8 cellular contexts compared by ENCODE assay signal in genomic region chr11:108121274-108122155, GRCh38. TPM values are rescaled to one million over a fixed set of nuclear protein-coding genes. Genes with fewer than 3 reads are reported as not detected.
DNase-seq lines count a peak whose midpoint lies in the region; ATAC-seq and TF ChIP-seq lines count a peak whose summit lies in the region.

Gene ACAT1 (plus strand): TSS chr11:108121567. CDS start chr11:108121607, 40 bp downstream.

- intact Hi-C loops in IMR-90 (cut with micrococcal nuclease) = loop anchor here (1.0 to 5.0 kb wide), 3 partner anchors 101 to 1816 kb away; partner anchors contain the start of genes ATM and NPAT

- dilution Hi-C loops in IMR-90 (cut with HindIII; ENCODE audit: low sequenced_read_pairs, unreplicated experiment) = no loop called here

- TF ChIP-seq POLR2A in IMR-90 (IDR thresholded peaks at IDR 0.05; ENCODE audit: low read depth, low read length) = peak; percentile 83

- H3K27ac ChIP-seq in IMR-90 (ENCODE audit: insufficient read depth, low read length) = peak within 1 kb of the TSS; percentile 70
- no peak within 1 kb of the TSS for H3K27ac ChIP-seq in epithelial cell of prostate

- 0 out of 3 replicates have a peak within 1 kb of the TSS, but pooled peaks have one; percentile 12 for H2BK15ac ChIP-seq in IMR-90 (ENCODE audit: low read depth, low read length)

- ATAC-seq in GM21528 (IDR thresholded peaks at IDR 0.05; ENCODE audit: low FRiP score, unreplicated experiment) (peak; percentile 96), IMR-90 (ENCODE audit: low read depth) (peak; percentile 98)

- H3K4me3 ChIP-seq in IMR-90 (ENCODE audit: insufficient read depth, low read depth, low read length) = peak within 1 kb of the TSS; percentile 86

- H4K5ac ChIP-seq in IMR-90 (ENCODE audit: low read depth, low read length) = peak within 1 kb of the TSS; percentile 75

- TF ChIP-seq CTCF in IMR-90 (conservative IDR thresholded peaks at IDR 0.05; ENCODE audit: low read depth, low read length) = peak; percentile 18; the same call in 1 of the 2 replicates

- H3K79me1 ChIP-seq in IMR-90 (ENCODE audit: low read depth in 1 of 2, low read length in 2 of 2) = peaks cover 16 to 41% of the 10 kb centered on the region in 2 experiments; a peak in 3 of 4 replicates

- no peaks in the 10 kb centered on the region for H3K9me3 ChIP-seq in IMR-90 (ENCODE audit: control insufficient read depth, insufficient read depth, low read length)

- no TSS peak for BruUV-seq in IMR-90 (replicated peaks; lab: Mats Ljungman, UMichigan)

- peak within 1 kb of the TSS; percentile 20; the same call in 1 of the 2 replicates for H3K56ac ChIP-seq in IMR-90 (ENCODE audit: extremely low read depth, insufficient read depth, low read length)

- H2BK20ac ChIP-seq in IMR-90 (ENCODE audit: low read depth, low read length) = no peak within 1 kb of the TSS

- in situ Hi-C loops in IMR-90 (cut with MboI; ENCODE audit: low sequenced_read_pairs) = no loop called here

- peak within 1 kb of the TSS; percentile 44 to 83 for H4K8ac ChIP-seq in IMR-90 (ENCODE audit: low read depth in 2 of 2, low read length in 2 of 2)

- peak within 1 kb of the TSS; percentile 95 for H3K4me2 ChIP-seq in IMR-90 (ENCODE audit: low read depth, low read length)

- H3K4me1 ChIP-seq in IMR-90 (ENCODE audit: control insufficient read depth, insufficient read depth, low read length) = peaks cover 3% of the 10 kb centered on the region

- H3K9me1 ChIP-seq in IMR-90 (ENCODE audit: insufficient read depth, low read length) = peaks cover 15% of the 10 kb centered on the region

- CTCF ChIA-PET in IMR-90 (lab: Yijun Ruan, JAX) = interaction anchor here (0.7 kb wide), 1 partner anchor 362 kb away, joined by 3 read pairs; no protein-coding TSS in a partner anchor

- H3K23ac ChIP-seq in IMR-90 (ENCODE audit: low read depth, low read length) = peak within 1 kb of the TSS; percentile 84; the same call in 1 of the 2 replicates

- H3K9ac ChIP-seq in IMR-90 (ENCODE audit: low read depth, low read length) = peak within 1 kb of the TSS; percentile 79

- POLR2A ChIA-PET in IMR-90 (lab: Charles Lee; ENCODE audit: unreplicated experiment) = no interaction called here

- TF ChIP-seq RAD21 in IMR-90 (IDR thresholded peaks at IDR 0.05; ENCODE audit: low read length) = no peak

- H3K36me3 ChIP-seq in IMR-90 (ENCODE audit: control insufficient read depth, insufficient read depth, low read length) = no peaks in the 10 kb centered on the region

- H3K18ac ChIP-seq in IMR-90 (ENCODE audit: low read depth, low read length) = peak within 1 kb of the TSS; percentile 46; the same call in 1 of the 2 replicates

- peak within 1 kb of the TSS; percentile 80 for H2AK9ac ChIP-seq in IMR-90 (replicated peaks; ENCODE audit: low read depth, low read length, poor library complexity)

- peak within 1 kb of the TSS; percentile 54 for H3K4ac ChIP-seq in IMR-90 (ENCODE audit: low read depth, low read length)

- H3K14ac ChIP-seq in IMR-90 (replicated peaks; ENCODE audit: low read depth, low read length) = peak within 1 kb of the TSS; percentile 51; the same call in 1 of the 2 replicates

- DNase-seq in DMS153 (lab: John Stamatoyannopoulos, UW) (peak; percentile 85), IMR-90 (peak; percentile 82), OCI-M1 (lab: John Stamatoyannopoulos, UW) (peak; percentile 85), activated T-cell treated with anti-CD3 and anti-CD28 coated beads for 4 hours (peak; percentile 93), epithelial cell of prostate (ENCODE audit: low read depth, low spot score) (peak; percentile 39), mucosa of gallbladder (ENCODE audit: low spot score) (peak; percentile 95)
- peak; percentile 99 for DNase-seq in stimulated activated CD8-positive, alpha-beta memory T cell treated with anti-CD3 and anti-CD28 coated beads, Interleukin-4, amount 100 ng/mL, for 48 hours

- peaks cover 4% of the 10 kb centered on the region; the same call in 1 of the 2 replicates for H4K20me1 ChIP-seq in IMR-90 (ENCODE audit: insufficient read depth, low read length)

- peak within 1 kb of the TSS; percentile 90 for H2AFZ ChIP-seq in IMR-90 (replicated peaks; ENCODE audit: low read length, poor library complexity)

- H2AK5ac ChIP-seq in IMR-90 (ENCODE audit: low read depth, low read length) = no peak within 1 kb of the TSS; the same call in none of the 2 replicates

- no peaks in the 10 kb centered on the region for H3K27me3 ChIP-seq in IMR-90 (ENCODE audit: control insufficient read depth, insufficient read depth, low read length)

- no peak within 1 kb of the TSS; the same call in none of the 2 replicates for H4K91ac ChIP-seq in IMR-90 (ENCODE audit: insufficient read depth, low read depth, low read length)

- H2BK120ac ChIP-seq in IMR-90 (ENCODE audit: low read depth, low read length) = no peak within 1 kb of the TSS; the same call in 1 of the 2 replicates

- peak within 1 kb of the TSS; percentile 38 for H2BK5ac ChIP-seq in IMR-90 (ENCODE audit: low read depth, low read length, poor library complexity, severe bottlenecking)

- whole genome bisulfite sequencing in IMR-90 (ENCODE audit: extremely low coverage in 2 of 2, insufficient read length in 1 of 2), 2 experiments = 0% methylated on average over 9 of the region's 73 CpGs; no CpG with 5 or more reads in 1 of the 2 experiments

TF ChIP-seq in IMR-90, 13 proteins besides CTCF, POLR2A, EP300 and RAD21:
- TF ChIP-seq USF2 (IDR thresholded peaks at IDR 0.05; ENCODE audit: low read depth, low read length) (peak; percentile 76), MXI1 (IDR thresholded peaks at IDR 0.05; ENCODE audit: borderline replicate concordance, low read depth, low read length) (peak; percentile 91; the same call in 1 of the 2 replicates), CHD1 (IDR thresholded peaks at IDR 0.05; ENCODE audit: low read depth, low read length) (no peak), SMC3 (IDR thresholded peaks at IDR 0.05; ENCODE audit: low read depth, low read length) (no peak), MAZ (IDR thresholded peaks at IDR 0.05; ENCODE audit: borderline replicate concordance, low read depth, low read length) (peak; percentile 69; the same call in 1 of the 2 replicates), BHLHE40 (IDR thresholded peaks at IDR 0.05; ENCODE audit: low read depth, low read length) (peak; percentile 73), RFX5 (IDR thresholded peaks at IDR 0.05; ENCODE audit: low read depth, low read length) (no peak)
TF ChIP-seq in IMR-90: peak in this region for 4.

RNA-seq across cellular contexts. Expression of gene ACAT1, which starts in this region (rescaled TPM):
- 57.7 and 87.2 TPM in 2 replicates for total RNA-seq in IMR-90 (2012; rRNA removed)
- polyA plus RNA-seq in IMR-90 (2012; rRNA removed) = 54.1 and 59.9 TPM in 2 replicates
- polyA plus RNA-seq in IMR-90 (2012; cell fraction: cytosol; rRNA removed) = 85.8 and 93.9 TPM in 2 replicates
- polyA plus RNA-seq in IMR-90 (2012; cell fraction: nucleus; rRNA removed; ENCODE audit: low replicate concordance) = 22.5 and 32.7 TPM in 2 replicates
- 34.3 TPM for total RNA-seq in mucosa of gallbladder

Comparison
In these comparisons a context has a peak if more than half of its experiments do, and no peak if none do; other contexts are left out.
1. DNase-seq: peak in every context shown above with its lines; median percentile 99 in stimulated activated CD8-positive, alpha-beta memory T cell treated with anti-CD3 and anti-CD28 coated beads, Interleukin-4, amount 100 ng/mL, for 48 hours; 95 in mucosa of gallbladder; 93 in activated T-cell treated with anti-CD3 and anti-CD28 coated beads for 4 hours; 85 in DMS153; 85 in OCI-M1; 82 in IMR-90; 39 in epithelial cell of prostate.